In genomic region chr18:6821346-6821745, GRCh38 we compare ENCODE assay signal across 20 cellular contexts.
"Had no signal": no experiment of that assay in that cellular context is flagged by ENCODE, and none has a peak within 500 bp of the region (broad histone marks: within the 10 kb centered on the region; RNA-seq: fewer than 3 reads in every experiment).

No MANE protein-coding gene starts in this region.

- ATAC-seq: esophagus mucosa, left cardiac atrium, lower lobe of right lung, sciatic nerve had no signal

- H3K4me3 ChIP-seq: dorsolateral prefrontal cortex, hepatocyte, left ventricle myocardium inferior, lower lobe of right lung, skin epidermis, stomach had no signal

- DNase-seq: cortex of kidney; dorsolateral prefrontal cortex; effector CD8-positive, alpha-beta T cell; foreskin melanocyte; head of caudate nucleus; kidney; left cardiac atrium; left ventricle myocardium inferior; lower lobe of right lung; midbrain; naive B cell; occipital lobe; stimulated activated CD4-positive, alpha-beta T cell treated with anti-CD3 and anti-CD28 coated beads, Interleukin-2, amount 100 ng/mL, for 24 hours; stimulated activated naive CD4-positive, alpha-beta T cell; stomach; trophoblast cell had no signal
